24 cellular contexts compared by ENCODE assay signal in genomic region chr5:19555436-19555835, GRCh38.
"Had no signal": no experiment of that assay in that cellular context is flagged by ENCODE, and none has a peak within 500 bp of the region (broad histone marks: within the 10 kb centered on the region; RNA-seq: fewer than 3 reads in every experiment).

No MANE protein-coding gene starts in this region.

- H3K4me3 ChIP-seq: breast epithelium, esophagus muscularis mucosa, heart left ventricle, right atrium auricular region, suprapubic skin, tibial artery had no signal

- H3K9me3 ChIP-seq: esophagus muscularis mucosa, right atrium auricular region, tibial artery had no signal

- H3K4me1 Mint-ChIP-seq: activated CD4-positive, alpha-beta T cell treated with anti-CD3 and anti-CD28 coated beads, Interleukin-2, amount 10 ng/mL, durations not matched to agents 7 days and 5 days; activated naive CD4-positive, alpha-beta T cell treated with anti-CD3 and anti-CD28 coated beads, Interleukin-2, amount 50 U/mL, for 24 hours; activated naive CD8-positive, alpha-beta T cell treated with anti-CD3 and anti-CD28 coated beads, Interleukin-2, amount 50 U/mL, for 24 hours; activated T-helper 17 cell treated with anti-CD3 and anti-CD28 coated beads, Interleukin-2, amount 50 U/mL, for 72 hours; central memory CD8-positive, alpha-beta T cell; memory B cell; natural killer cell had no signal

- H3K36me3 Mint-ChIP-seq: activated naive CD4-positive, alpha-beta T cell treated with anti-CD3 and anti-CD28 coated beads, Interleukin-2, amount 50 U/mL, for 24 hours; memory B cell had no signal

- H3K4me3 Mint-ChIP-seq: activated CD4-positive, alpha-beta T cell treated with anti-CD3 and anti-CD28 coated beads, Interleukin-2, amount 10 ng/mL, durations not matched to agents 7 days and 5 days; activated CD8-positive, alpha-beta T cell treated with anti-CD3 and anti-CD28 coated beads for 36 hours; activated naive CD4-positive, alpha-beta T cell treated with anti-CD3 and anti-CD28 coated beads, Interleukin-2, amount 50 U/mL, for 24 hours; activated naive CD8-positive, alpha-beta T cell treated with anti-CD3 and anti-CD28 coated beads, Interleukin-2, amount 50 U/mL, for 24 hours; activated T-cell treated with anti-CD3 and anti-CD28 coated beads, Interleukin-2, amount 50 U/mL, for 4 hours; activated T-helper 17 cell treated with anti-CD3 and anti-CD28 coated beads, Interleukin-2, amount 50 U/mL, for 72 hours; central memory CD8-positive, alpha-beta T cell; dendritic cell treated with granulocyte-macrophage colony-stimulating factor and Interleukin-4, amounts not matched to agents 40 ng/mL and 50 ng/mL, for 4 days; memory B cell; natural killer cell had no signal

- H3K27me3 ChIP-seq: breast epithelium, esophagus muscularis mucosa, foreskin keratinocyte, heart left ventricle, right atrium auricular region, suprapubic skin, tibial artery had no signal

- ATAC-seq: activated CD8-positive, alpha-beta T cell treated with anti-CD3 and anti-CD28 coated beads for 36 hours; activated naive CD8-positive, alpha-beta T cell treated with anti-CD3 and anti-CD28 coated beads, Interleukin-2, amount 50 U/mL, for 24 hours; activated T-cell treated with anti-CD3 and anti-CD28 coated beads, Interleukin-2, amount 50 U/mL, for 4 hours; activated T-helper 17 cell treated with anti-CD3 and anti-CD28 coated beads, Interleukin-2, amount 50 U/mL, for 72 hours; heart left ventricle; natural killer cell had no signal

- H3K27me3 Mint-ChIP-seq: activated CD4-positive, alpha-beta T cell treated with anti-CD3 and anti-CD28 coated beads, Interleukin-2, amount 10 ng/mL, durations not matched to agents 7 days and 5 days; activated CD8-positive, alpha-beta T cell treated with anti-CD3 and anti-CD28 coated beads for 36 hours; activated naive CD4-positive, alpha-beta T cell treated with anti-CD3 and anti-CD28 coated beads, Interleukin-2, amount 50 U/mL, for 24 hours; activated naive CD8-positive, alpha-beta T cell treated with anti-CD3 and anti-CD28 coated beads, Interleukin-2, amount 50 U/mL, for 24 hours; activated T-helper 17 cell treated with anti-CD3 and anti-CD28 coated beads, Interleukin-2, amount 50 U/mL, for 72 hours; central memory CD8-positive, alpha-beta T cell; dendritic cell treated with granulocyte-macrophage colony-stimulating factor and Interleukin-4, amounts not matched to agents 40 ng/mL and 50 ng/mL, for 4 days; memory B cell had no signal

- H3K4me1 ChIP-seq: breast epithelium, esophagus muscularis mucosa, foreskin keratinocyte, heart left ventricle, right atrium auricular region, suprapubic skin, tibial artery had no signal

- H3K27ac Mint-ChIP-seq: activated CD4-positive, alpha-beta T cell treated with anti-CD3 and anti-CD28 coated beads, Interleukin-2, amount 10 ng/mL, durations not matched to agents 7 days and 5 days; activated CD8-positive, alpha-beta T cell treated with anti-CD3 and anti-CD28 coated beads for 36 hours; activated naive CD4-positive, alpha-beta T cell treated with anti-CD3 and anti-CD28 coated beads, Interleukin-2, amount 50 U/mL, for 24 hours; activated naive CD8-positive, alpha-beta T cell treated with anti-CD3 and anti-CD28 coated beads, Interleukin-2, amount 50 U/mL, for 24 hours; activated T-helper 17 cell treated with anti-CD3 and anti-CD28 coated beads, Interleukin-2, amount 50 U/mL, for 72 hours; dendritic cell treated with granulocyte-macrophage colony-stimulating factor and Interleukin-4, amounts not matched to agents 40 ng/mL and 50 ng/mL, for 4 days; memory B cell; natural killer cell had no signal

- H3K36me3 ChIP-seq: breast epithelium, esophagus muscularis mucosa, heart left ventricle, right atrium auricular region, suprapubic skin, tibial artery had no signal

- DNase-seq: activated CD4-positive, alpha-beta T cell treated with anti-CD3 and anti-CD28 coated beads for 1 hour; activated CD4-positive, alpha-beta T cell treated with anti-CD3 and anti-CD28 coated beads, Interleukin-2, amount 10 ng/mL, durations not matched to agents 7 days and 5 days; activated CD8-positive, alpha-beta T cell treated with anti-CD3 and anti-CD28 coated beads for 36 hours; activated gamma-delta T cell treated with Interleukin-2 at 50 U/mL for 16 hours; activated naive CD8-positive, alpha-beta T cell treated with anti-CD3 and anti-CD28 coated beads, Interleukin-2, amount 50 U/mL, for 24 hours; activated T-cell treated with anti-CD3 and anti-CD28 coated beads, Interleukin-2, amount 50 U/mL, for 4 hours; amygdala; heart left ventricle; natural killer cell; stimulated activated CD4-positive, alpha-beta T cell treated with anti-CD3 and anti-CD28 coated beads, Interleukin-15, amount 100 ng/mL, for 24 hours; stimulated activated CD4-positive, alpha-beta T cell treated with anti-CD3 and anti-CD28 coated beads, Interleukin-2, amount 100 ng/mL, for 24 hours; stimulated activated naive CD4-positive, alpha-beta T cell; T-helper 9 cell; tibial artery had no signal

- H3K27ac ChIP-seq: breast epithelium, esophagus muscularis mucosa, foreskin keratinocyte, heart left ventricle, right atrium auricular region, suprapubic skin, tibial artery had no signal
